In genomic region chr1:156281281-156282142, GRCh38 we compare ENCODE assay signal across 8 cellular contexts. TPM values are rescaled to one million over a fixed set of nuclear protein-coding genes. Genes with fewer than 3 reads are reported as not detected.
DNase-seq lines count a peak whose midpoint lies in the region; ATAC-seq, FAIRE-seq and TF ChIP-seq lines count a peak whose summit lies in the region.

No MANE protein-coding gene starts in this region.

- H3K4me3 ChIP-seq in AG04449 (ENCODE audit: low read depth, low read length) (peak overlapping the region; percentile 86), KMS-11 (IDR thresholded peaks at IDR 0.05; ENCODE audit: insufficient read depth, low read depth, low read length) (peak overlapping the region; percentile 71), endothelial cell of umbilical vein (replicated peaks in 1 of 3; ENCODE audit: insufficient read depth in 1 of 3, low read depth in 1 of 3, low read length in 3 of 3) (peak overlapping the region; percentile 81 to 95 (median 90)), thyroid gland (replicated peaks in 1 of 3) (peak overlapping the region in 2 of 3 donors; percentile 61 to 94)
- H3K4me3 ChIP-seq in naive thymus-derived CD4-positive, alpha-beta T cell (ENCODE audit: low read length), result peak overlapping the region; percentile 93

- no peaks in the 10 kb centered on the region for H3K9me3 Mint-ChIP-seq in WTC11
- H3K9me3 Mint-ChIP-seq in naive thymus-derived CD4-positive, alpha-beta T cell, result no peaks in the 10 kb centered on the region

- peak; percentile 49 for ATAC-seq in GM18511 (IDR thresholded peaks at IDR 0.05; ENCODE audit: unreplicated experiment)
- no peak for ATAC-seq in WTC11
- ATAC-seq in naive thymus-derived CD4-positive, alpha-beta T cell, result no peak
- no peak for ATAC-seq in HG02840 (IDR thresholded peaks at IDR 0.05; ENCODE audit: low FRiP score, unreplicated experiment)

- H3K27ac Mint-ChIP-seq in WTC11, result peak overlapping the region; percentile 95
- H3K27ac Mint-ChIP-seq in naive thymus-derived CD4-positive, alpha-beta T cell, result peak overlapping the region; percentile 89 to 98 (median 94)

- H2AFZ ChIP-seq in KMS-11 (ENCODE audit: low read depth) (peak overlapping the region; percentile 65; the same call in 1 of the 2 replicates), endothelial cell of umbilical vein (ENCODE audit: low read depth, low read length) (no peak overlapping the region)

- H3K36me3 ChIP-seq in KMS-11 (ENCODE audit: insufficient read depth) (peaks cover 22% of the 10 kb centered on the region; the same call in 1 of the 2 replicates), endothelial cell of umbilical vein (ENCODE audit: control insufficient read depth in 2 of 2, extremely low read depth in 1 of 2, insufficient read depth in 2 of 2, low read length in 2 of 2) (peaks cover 8 to 17% of the 10 kb centered on the region in 2 experiments), thyroid gland (peaks cover 20 to 21% of the 10 kb centered on the region in 2 donors)
- peaks cover 10 to 30% (median 19%) of the 10 kb centered on the region in 3 experiments for H3K36me3 ChIP-seq in naive thymus-derived CD4-positive, alpha-beta T cell (ENCODE audit: control insufficient read depth in 2 of 3, insufficient read depth in 3 of 3, low read length in 3 of 3)

- TF ChIP-seq POLR2A in endothelial cell of umbilical vein (IDR thresholded peaks at IDR 0.05; ENCODE audit: low read depth, low read length), result no peak
- TF ChIP-seq POLR2A in thyroid gland (IDR thresholded peaks at IDR 0.05), result no peak

- H3K36me3 Mint-ChIP-seq in WTC11, result peaks cover 24% of the 10 kb centered on the region
- peaks cover 8 to 28% (median 14%) of the 10 kb centered on the region in 5 donors for H3K36me3 Mint-ChIP-seq in naive thymus-derived CD4-positive, alpha-beta T cell

- peak overlapping the region; percentile 79 for H3K4me2 ChIP-seq in KMS-11
- H3K4me2 ChIP-seq in endothelial cell of umbilical vein (ENCODE audit: insufficient read depth, low read length), result peak overlapping the region; percentile 94

- TF ChIP-seq CTCF in AG04449 (IDR thresholded peaks at IDR 0.05; ENCODE audit: insufficient read depth, low read length, missing control alignments), result peak; percentile 2
- peak; percentile 42; the same call in 1 of the 2 replicates for TF ChIP-seq CTCF in KMS-11 (conservative IDR thresholded peaks at IDR 0.05; ENCODE audit: low read depth, low read length)
- no peak for TF ChIP-seq CTCF in WTC11 (IDR thresholded peaks at IDR 0.05)
- TF ChIP-seq CTCF in endothelial cell of umbilical vein (IDR thresholded peaks at IDR 0.05; ENCODE audit: extremely low read depth in 1 of 2, insufficient read depth in 1 of 2, low read depth in 1 of 2, low read length in 2 of 2), result no peak
- no peak for TF ChIP-seq CTCF in thyroid gland (IDR thresholded peaks at IDR 0.05)

- peak overlapping the region; percentile 87 for H3K9ac ChIP-seq in KMS-11
- H3K9ac ChIP-seq in endothelial cell of umbilical vein (replicated peaks; ENCODE audit: extremely low read depth, insufficient read depth, low read length), result peak overlapping the region; percentile 93

- H3K4me1 ChIP-seq in KMS-11 (ENCODE audit: low read depth, poor library complexity, severe bottlenecking), result peaks cover 47% of the 10 kb centered on the region
- peaks cover 14% of the 10 kb centered on the region for H3K4me1 ChIP-seq in endothelial cell of umbilical vein (ENCODE audit: control insufficient read depth, extremely low read depth, insufficient read depth, low read length)
- H3K4me1 ChIP-seq in naive thymus-derived CD4-positive, alpha-beta T cell (ENCODE audit: control insufficient read depth in 2 of 2, insufficient read depth in 2 of 2, low read length in 2 of 2), result peaks cover 15 to 22% of the 10 kb centered on the region in 2 donors
- H3K4me1 ChIP-seq in thyroid gland, result peaks cover 16 to 21% of the 10 kb centered on the region in 2 donors

- peak overlapping the region; percentile 97 for H3K4me3 Mint-ChIP-seq in WTC11
- H3K4me3 Mint-ChIP-seq in naive thymus-derived CD4-positive, alpha-beta T cell, result peak overlapping the region; percentile 85 to 99 (median 94)

- no peaks in the 10 kb centered on the region for H3K9me1 ChIP-seq in endothelial cell of umbilical vein (replicated peaks; ENCODE audit: control insufficient read depth, extremely low read depth, insufficient read depth, low read length)

- DNase-seq in AG04449 (ENCODE audit: low read depth, low spot score) (no peak), WTC11 (ENCODE audit: low spot score) (no peak), endothelial cell of umbilical vein (ENCODE audit: low read depth, low spot score) (no peak), thyroid gland (peak; percentile 24 to 25)
- peak in 4 of 9 donors; percentile 12 to 47 (median 30) for DNase-seq in naive thymus-derived CD4-positive, alpha-beta T cell

- 19 to 25% methylated on average over 20 of the region's 20 CpGs for WGBS in thyroid gland, 2 donors

- peaks cover 24% of the 10 kb centered on the region for H3K4me1 Mint-ChIP-seq in WTC11
- peaks cover 29 to 51% (median 42%) of the 10 kb centered on the region in 7 donors for H3K4me1 Mint-ChIP-seq in naive thymus-derived CD4-positive, alpha-beta T cell

- intact Hi-C loops in endothelial cell of umbilical vein (cut with micrococcal nuclease) (no loop called here), thyroid gland (cut with DNase I) (no loop called here)
- intact Hi-C loops in naive thymus-derived CD4-positive, alpha-beta T cell (cut with micrococcal nuclease), result loop anchor here (1.0 to 2.0 kb wide), 12 partner anchors 14 to 486 kb away; partner anchors contain the start of genes GLMP (in 2 of the 2), LAMTOR2 (in 2 of the 2), PRCC (in 2 of the 2) and SLC25A44 (in 2 of the 2)

- no peaks in the 10 kb centered on the region for H3K9me3 ChIP-seq in endothelial cell of umbilical vein (replicated peaks; ENCODE audit: control insufficient read depth, insufficient read depth, low read length)
- no peaks in the 10 kb centered on the region for H3K9me3 ChIP-seq in naive thymus-derived CD4-positive, alpha-beta T cell (ENCODE audit: control insufficient read depth in 2 of 3, low read length in 3 of 3)
- H3K9me3 ChIP-seq in thyroid gland, result no peaks in the 10 kb centered on the region

- no peaks in the 10 kb centered on the region for H3K27me3 Mint-ChIP-seq in WTC11 (ENCODE audit: low read depth)
- H3K27me3 Mint-ChIP-seq in naive thymus-derived CD4-positive, alpha-beta T cell, result peaks cover 0 to 3% (median 0%) of the 10 kb centered on the region in 5 donors

- H4K20me1 ChIP-seq in KMS-11 (ENCODE audit: insufficient read depth) (peaks cover 18% of the 10 kb centered on the region), endothelial cell of umbilical vein (replicated peaks; ENCODE audit: control insufficient read depth, extremely low read depth, insufficient read depth, low read length) (peaks cover 2% of the 10 kb centered on the region)

- dilution Hi-C loops in endothelial cell of umbilical vein (cut with MboI; ENCODE audit: extremely low pct_ligation_motif_present, low sequenced_read_pairs), result no loop called here

- CTCF ChIA-PET in AG04449 (lab: Yijun Ruan, JAX), result interaction anchor here (1.2 to 3.3 kb wide), 8 partner anchors 9 to 191 kb away, joined by 3 to 18 read pairs (median 7); partner anchors contain the start of gene GLMP
- CTCF ChIA-PET in WTC11 (lab: Charles Lee), result interaction anchor here (1.0 to 2.4 kb wide), 12 partner anchors 12 to 164 kb away, joined by 3 to 18 read pairs (median 4); partner anchors contain the start of gene SLC25A44
- CTCF ChIA-PET in endothelial cell of umbilical vein (lab: Charles Lee), result interaction anchor here (1.1 to 3.2 kb wide), 6 partner anchors 9 to 152 kb away, joined by 3 to 10 read pairs (median 4); no protein-coding TSS in a partner anchor
- CTCF ChIA-PET in naive thymus-derived CD4-positive, alpha-beta T cell (lab: Charles Lee), result interaction anchor here (0.5 to 1.4 kb wide), 3 partner anchors 13 to 57 kb away, joined by 3 read pairs; partner anchors contain the start of genes CCT3 and TSACC

- FAIRE-seq in endothelial cell of umbilical vein (lab: Jason Lieb, UNC), result peak; percentile 70

- POLR2A ChIA-PET in AG04449 (lab: Yijun Ruan, JAX) (interaction anchor here (1.3 kb wide), 2 partner anchors 9 to 138 kb away, joined by 3 read pairs; no protein-coding TSS in a partner anchor), WTC11 (lab: Charles Lee) (interaction anchor here (0.5 to 2.0 kb wide), 4 partner anchors 9 to 136 kb away, joined by 3 to 6 read pairs (median 4); no protein-coding TSS in a partner anchor), endothelial cell of umbilical vein (lab: Charles Lee) (interaction anchor here (1.0 to 1.5 kb wide), 2 partner anchors 10 to 16 kb away, joined by 3 read pairs; no protein-coding TSS in a partner anchor)
- POLR2A ChIA-PET in naive thymus-derived CD4-positive, alpha-beta T cell (lab: Charles Lee), result interaction anchor here (0.5 to 3.8 kb wide), 9 partner anchors 10 to 673 kb away, joined by 3 to 28 read pairs (median 5); partner anchors contain the start of genes CCT3, GLMP, GON4L and PMF1

- BruUV-seq in endothelial cell of umbilical vein (replicated peaks; lab: Mats Ljungman, UMichigan), result TSS peak; percentile 38

- H3K27me3 ChIP-seq in KMS-11 (ENCODE audit: insufficient read depth, low read depth) (no peaks in the 10 kb centered on the region), endothelial cell of umbilical vein (ENCODE audit: control insufficient read depth in 2 of 2, insufficient read depth in 2 of 2, low read length in 2 of 2) (no peaks in the 10 kb centered on the region), thyroid gland (no peaks in the 10 kb centered on the region)
- no peaks in the 10 kb centered on the region for H3K27me3 ChIP-seq in naive thymus-derived CD4-positive, alpha-beta T cell (ENCODE audit: control insufficient read depth in 2 of 2, insufficient read depth in 2 of 2, low read length in 2 of 2)

- peak overlapping the region; percentile 62 for H3K27ac ChIP-seq in KMS-11
- H3K27ac ChIP-seq in endothelial cell of umbilical vein (ENCODE audit: insufficient read depth, low read depth, low read length), result peak overlapping the region; percentile 69
- peak overlapping the region; percentile 89 for H3K27ac ChIP-seq in naive thymus-derived CD4-positive, alpha-beta T cell (ENCODE audit: low read depth, low read length)
- peak overlapping the region in 2 of 3 donors; percentile 64 to 90 for H3K27ac ChIP-seq in thyroid gland

- H3K79me2 ChIP-seq in KMS-11 (ENCODE audit: insufficient read depth, low read depth) (peaks cover 65% of the 10 kb centered on the region), endothelial cell of umbilical vein (ENCODE audit: control insufficient read depth, insufficient read depth, low read length) (peaks cover 46% of the 10 kb centered on the region)

RNA-seq across cellular contexts. Expression of gene SMG5, which starts 1.1 kb away (rescaled TPM):
- total RNA-seq in WTC11 (2021) (87.7 to 109 TPM (median 91.1 TPM) in 3 replicates), endothelial cell of umbilical vein (79.0 and 82.6 TPM in 2 replicates), thyroid gland (10 to 100 TPM; 57.2 to 89.0 (median 76.1) TPM)
- polyA plus RNA-seq in endothelial cell of umbilical vein, result 32.6 and 37.4 TPM in 2 replicates
- polyA plus RNA-seq in endothelial cell of umbilical vein (2011; cell fraction: cytosol; rRNA removed), result 33.0 and 33.5 TPM in 2 replicates
- polyA plus RNA-seq in endothelial cell of umbilical vein (2011; cell fraction: nucleus; rRNA removed), result 122 and 137 TPM in 2 replicates
- 44.6 and 45.9 TPM in 2 replicates for polyA plus RNA-seq in endothelial cell of umbilical vein (2012)
- 48.6 and 49.1 TPM in 2 replicates for polyA minus RNA-seq in endothelial cell of umbilical vein
- polyA minus RNA-seq in endothelial cell of umbilical vein (2011; cell fraction: cytosol; rRNA and poly(A)+ RNA removed), result 22.1 TPM
- 39.4 and 45.9 TPM in 2 replicates for polyA minus RNA-seq in endothelial cell of umbilical vein (2011; cell fraction: nucleus; rRNA and poly(A)+ RNA removed)
- total RNA-seq in naive thymus-derived CD4-positive, alpha-beta T cell, result 10 to 100 TPM; 65.7 to 74.0 (median 69.4) TPM
- polyA plus RNA-seq in naive thymus-derived CD4-positive, alpha-beta T cell, result 10 to 100 TPM; 14.4 to 38.4 TPM

RNA-seq across cellular contexts. Expression of gene TMEM79, which starts 2.6 kb away (rescaled TPM):
- total RNA-seq in WTC11 (2021) (2.2 to 2.7 TPM (median 2.4 TPM) in 3 replicates), endothelial cell of umbilical vein (3.0 TPM in 2 replicates), thyroid gland (1 to 10 TPM in 3 of 4 donors, under 1 TPM in 1; 0.96 to 2.2 (median 1.7) TPM)
- polyA plus RNA-seq in endothelial cell of umbilical vein, result 4.8 and 5.6 TPM in 2 replicates
- 2.4 and 2.9 TPM in 2 replicates for polyA plus RNA-seq in endothelial cell of umbilical vein (2011; cell fraction: cytosol; rRNA removed)
- polyA plus RNA-seq in endothelial cell of umbilical vein (2011; cell fraction: nucleus; rRNA removed), result 5.7 and 6.1 TPM in 2 replicates
- 1.9 and 2.0 TPM in 2 replicates for polyA plus RNA-seq in endothelial cell of umbilical vein (2012)
- polyA minus RNA-seq in endothelial cell of umbilical vein, result 1.4 and 3.2 TPM in 2 replicates
- polyA minus RNA-seq in endothelial cell of umbilical vein (2011; cell fraction: cytosol; rRNA and poly(A)+ RNA removed), result 4.0 TPM
- 1.4 and 3.4 TPM in 2 replicates for polyA minus RNA-seq in endothelial cell of umbilical vein (2011; cell fraction: nucleus; rRNA and poly(A)+ RNA removed)
- total RNA-seq in naive thymus-derived CD4-positive, alpha-beta T cell, result 10 to 100 TPM in 3 of 5 experiments, 1 to 10 TPM in 2; 4.3 to 18.6 (median 11.2) TPM
- 1 to 10 TPM; 6.5 to 9.8 TPM for polyA plus RNA-seq in naive thymus-derived CD4-positive, alpha-beta T cell

RNA-seq across cellular contexts. Expression of gene GLMP, which starts 14.0 kb away (rescaled TPM):
- total RNA-seq in WTC11 (2021), result 53.7 to 60.3 TPM (median 58.7 TPM) in 3 replicates
- total RNA-seq in endothelial cell of umbilical vein, result 83.3 and 84.3 TPM in 2 replicates
- 109 and 136 TPM in 2 replicates for polyA plus RNA-seq in endothelial cell of umbilical vein
- polyA plus RNA-seq in endothelial cell of umbilical vein (2011; cell fraction: cytosol; rRNA removed), result 58.5 and 61.2 TPM in 2 replicates
- polyA plus RNA-seq in endothelial cell of umbilical vein (2011; cell fraction: nucleus; rRNA removed), result 31.9 and 43.5 TPM in 2 replicates
- polyA plus RNA-seq in endothelial cell of umbilical vein (2012), result 75.5 TPM in 2 replicates
- 44.3 and 53.0 TPM in 2 replicates for polyA minus RNA-seq in endothelial cell of umbilical vein
- polyA minus RNA-seq in endothelial cell of umbilical vein (2011; cell fraction: cytosol; rRNA and poly(A)+ RNA removed), result 10.9 TPM
- polyA minus RNA-seq in endothelial cell of umbilical vein (2011; cell fraction: nucleus; rRNA and poly(A)+ RNA removed), result 12.9 and 14.8 TPM in 2 replicates
- 10 to 100 TPM; 21.0 to 40.4 (median 24.5) TPM for total RNA-seq in naive thymus-derived CD4-positive, alpha-beta T cell
- polyA plus RNA-seq in naive thymus-derived CD4-positive, alpha-beta T cell, result 10 to 100 TPM; 17.6 to 19.3 TPM
- 10 to 100 TPM; 43.3 to 56.1 (median 49.8) TPM for total RNA-seq in thyroid gland

RNA-seq across cellular contexts. Expression of gene VHLL, which starts 17.6 kb away (rescaled TPM):
- 0.39 TPM in 1 of 3 replicates, not detected in the others for total RNA-seq in WTC11 (2021)
- total RNA-seq in endothelial cell of umbilical vein, result 0.73 TPM in 1 of 2 replicates, not detected in the other
- not detected in 2 replicates for polyA plus RNA-seq in endothelial cell of umbilical vein
- polyA plus RNA-seq in endothelial cell of umbilical vein (2011; cell fraction: cytosol; rRNA removed), result 0.11 TPM in 1 of 2 replicates, not detected in the other
- 0.27 TPM in 1 of 2 replicates, not detected in the other for polyA plus RNA-seq in endothelial cell of umbilical vein (2011; cell fraction: nucleus; rRNA removed)
- polyA plus RNA-seq in endothelial cell of umbilical vein (2012), result not detected in 2 replicates
- polyA minus RNA-seq in endothelial cell of umbilical vein, result 0.76 TPM in 1 of 2 replicates, not detected in the other
- polyA minus RNA-seq in endothelial cell of umbilical vein (2011; cell fraction: cytosol; rRNA and poly(A)+ RNA removed), result not detected
- polyA minus RNA-seq in endothelial cell of umbilical vein (2011; cell fraction: nucleus; rRNA and poly(A)+ RNA removed), result not detected in 2 replicates
- not detected for total RNA-seq in naive thymus-derived CD4-positive, alpha-beta T cell
- not detected for polyA plus RNA-seq in naive thymus-derived CD4-positive, alpha-beta T cell
- total RNA-seq in thyroid gland, result not detected

RNA-seq across cellular contexts. Expression of gene PAQR6, which starts 33.7 kb away (rescaled TPM):
- 5.9 to 7.9 TPM (median 6.5 TPM) in 3 replicates for total RNA-seq in WTC11 (2021)
- total RNA-seq in endothelial cell of umbilical vein, result 1.6 and 2.2 TPM in 2 replicates
- 1.3 and 1.6 TPM in 2 replicates for polyA plus RNA-seq in endothelial cell of umbilical vein
- 0.05 and 0.17 TPM in 2 replicates for polyA plus RNA-seq in endothelial cell of umbilical vein (2011; cell fraction: cytosol; rRNA removed)
- 4.4 and 5.6 TPM in 2 replicates for polyA plus RNA-seq in endothelial cell of umbilical vein (2011; cell fraction: nucleus; rRNA removed)
- 0.94 and 1.4 TPM in 2 replicates for polyA plus RNA-seq in endothelial cell of umbilical vein (2012)
- polyA minus RNA-seq in endothelial cell of umbilical vein, result 0.68 TPM in 1 of 2 replicates, not detected in the other
- polyA minus RNA-seq in endothelial cell of umbilical vein (2011; cell fraction: cytosol; rRNA and poly(A)+ RNA removed), result 0.72 TPM
- polyA minus RNA-seq in endothelial cell of umbilical vein (2011; cell fraction: nucleus; rRNA and poly(A)+ RNA removed), result 1.1 and 1.5 TPM in 2 replicates
- total RNA-seq in naive thymus-derived CD4-positive, alpha-beta T cell, result 1 to 10 TPM; 1.4 to 6.2 (median 2.9) TPM
- polyA plus RNA-seq in naive thymus-derived CD4-positive, alpha-beta T cell, result under 1 TPM in 1 of 2 donors, not detected in 1; 0.22 TPM
- 1 to 10 TPM in 2 of 4 donors, under 1 TPM in 2; 0.63 to 2.3 (median 1.3) TPM for total RNA-seq in thyroid gland

Comparison
In these comparisons a context has a peak if more than half of its experiments do, and no peak if none do; other contexts are left out.
1. DNase-seq: peak in thyroid gland (2 of 2); none in AG04449 (single experiment), WTC11 (single experiment) and endothelial cell of umbilical vein (single experiment).
2. CTCF ChIP-seq: peak in AG04449 (single experiment) and KMS-11 (single experiment); none in WTC11 (single experiment), endothelial cell of umbilical vein (0 of 2) and thyroid gland (0 of 6).
3. intact Hi-C loops: an anchor here in naive thymus-derived CD4-positive, alpha-beta T cell (1.0 to 2.0 kb wide); none called in endothelial cell of umbilical vein and thyroid gland.
4. Peak in every context shown above with its lines, with median percentiles within 50 percentile points of each other: H3K4me3 ChIP-seq and H3K27ac ChIP-seq.